In the genomic region with DNA sequence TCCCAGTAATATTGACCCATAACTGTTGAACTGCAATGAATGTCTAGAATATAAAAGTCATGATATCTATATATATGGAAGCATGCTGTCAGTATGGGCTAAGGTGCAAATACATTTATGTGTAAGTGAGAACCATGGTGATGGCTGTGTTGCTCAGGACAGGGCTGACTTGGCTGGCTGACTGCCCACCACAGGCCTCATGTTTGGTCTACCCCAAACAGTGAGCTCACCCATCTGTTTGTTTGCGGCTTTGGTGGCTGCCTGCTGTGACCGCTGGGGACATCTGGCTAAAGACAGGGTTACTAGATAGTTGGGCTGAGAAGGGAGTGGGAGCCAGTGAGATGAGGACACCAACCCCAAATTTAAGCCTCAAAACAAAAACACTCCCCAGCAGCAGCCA, we compare ENCODE assay signal across 8 cellular contexts. TPM values are rescaled to one million over a fixed set of nuclear protein-coding genes. Genes with fewer than 3 reads are reported as not detected.
DNase-seq lines count a peak whose midpoint lies in the region; ATAC-seq and TF ChIP-seq lines count a peak whose summit lies in the region.

No MANE protein-coding gene starts in this region.

- WGBS in smooth muscle cell (ENCODE audit: low lambda C conversion rate): 76% methylated on average over 2 of the region's 2 CpGs

- no peaks in the 10 kb centered on the region for H3K36me3 ChIP-seq in smooth muscle cell (ENCODE audit: low read depth)

- H3K79me2 ChIP-seq in smooth muscle cell (ENCODE audit: low read depth): peaks cover 27% of the 10 kb centered on the region

- no peaks in the 10 kb centered on the region for H3K27me3 ChIP-seq in smooth muscle cell (ENCODE audit: low read depth)

- peak; percentile 57 to 83 for DNase-seq in activated naive CD4-positive, alpha-beta T cell treated with anti-CD3 and anti-CD28 coated beads, Interleukin-2, amount 50 U/mL, for 72 hours (ENCODE audit: low spot score in 2 of 2)
- DNase-seq in smooth muscle cell (lab: John Stamatoyannopoulos, UW; ENCODE audit: unreplicated experiment) (no peak), omental fat pad (ENCODE audit: low spot score) (no peak), CD1c-positive myeloid dendritic cell (ENCODE audit: extremely low spot score) (no peak), NCI-H2171 (lab: John Stamatoyannopoulos, UW) (no peak)

- H3K36me3 Mint-ChIP-seq in activated naive CD4-positive, alpha-beta T cell treated with anti-CD3 and anti-CD28 coated beads, Interleukin-2, amount 50 U/mL, for 72 hours: peaks cover 38 to 69% of the 10 kb centered on the region in 2 donors

- H3F3A ChIP-seq in smooth muscle cell (ENCODE audit: low read depth): no peaks in the 10 kb centered on the region

- peaks cover 11% of the 10 kb centered on the region for H3K4me1 ChIP-seq in smooth muscle cell (ENCODE audit: low read depth)

- no peak overlapping the region for H3K4me2 ChIP-seq in smooth muscle cell

- TF ChIP-seq CTCF in smooth muscle cell (IDR thresholded peaks at IDR 0.05; ENCODE audit: borderline replicate concordance, insufficient read depth, poor library complexity, severe bottlenecking) (no peak), omental fat pad (IDR thresholded peaks at IDR 0.05) (no peak)

- H3K4me3 ChIP-seq in GM08714 (ENCODE audit: low read length): peak overlapping the region; percentile 36; the same call in 1 of the 2 replicates
- no peak overlapping the region for H3K4me3 ChIP-seq in smooth muscle cell

- peaks cover 8% of the 10 kb centered on the region for H4K20me1 ChIP-seq in smooth muscle cell (ENCODE audit: low read depth)

- H3K9ac ChIP-seq in smooth muscle cell (ENCODE audit: low read depth): no peak overlapping the region

- no peaks in the 10 kb centered on the region for H3K9me3 ChIP-seq in smooth muscle cell (replicated peaks; ENCODE audit: low read depth)

- peaks cover 0 to 6% of the 10 kb centered on the region in 2 donors for H3K9me3 Mint-ChIP-seq in activated naive CD4-positive, alpha-beta T cell treated with anti-CD3 and anti-CD28 coated beads, Interleukin-2, amount 50 U/mL, for 72 hours

- ATAC-seq in GM19463 (IDR thresholded peaks at IDR 0.05; ENCODE audit: unreplicated experiment): peak; percentile 60
- peak; percentile 54 for ATAC-seq in HG03442 (IDR thresholded peaks at IDR 0.05; ENCODE audit: unreplicated experiment)
- peak; percentile 27 to 47 for ATAC-seq in activated naive CD4-positive, alpha-beta T cell treated with anti-CD3 and anti-CD28 coated beads, Interleukin-2, amount 50 U/mL, for 72 hours
- ATAC-seq in omental fat pad (ENCODE audit: low FRiP score): no peak

- peak overlapping the region; percentile 98 to 100 for H3K27ac Mint-ChIP-seq in activated naive CD4-positive, alpha-beta T cell treated with anti-CD3 and anti-CD28 coated beads, Interleukin-2, amount 50 U/mL, for 72 hours

- H3K27ac ChIP-seq in smooth muscle cell (ENCODE audit: low read depth): peak overlapping the region; percentile 40

- H2AFZ ChIP-seq in smooth muscle cell (ENCODE audit: low read depth): no peak overlapping the region

RNA-seq across cellular contexts. Expression of a gene that starts 6.3 kb away (rescaled TPM):
- 100 to 1,000 TPM; 321 to 381 TPM for total RNA-seq in activated naive CD4-positive, alpha-beta T cell treated with anti-CD3 and anti-CD28 coated beads, Interleukin-2, amount 50 U/mL, for 72 hours
- 143 and 248 TPM in 2 replicates for total RNA-seq in smooth muscle cell
- 116 and 174 TPM in 2 replicates for polyA plus RNA-seq in smooth muscle cell
- 100 to 1,000 TPM in 3 of 4 donors, 10 to 100 TPM in 1; 92.7 to 627 (median 158) TPM for total RNA-seq in omental fat pad

Comparison
In these comparisons a context has a peak if more than half of its experiments do, and no peak if none do; other contexts are left out.
1. DNase-seq: peak in activated naive CD4-positive, alpha-beta T cell treated with anti-CD3 and anti-CD28 coated beads, Interleukin-2, amount 50 U/mL, for 72 hours (2 of 2); none in smooth muscle cell (single experiment), omental fat pad (single experiment), CD1c-positive myeloid dendritic cell (single experiment) and NCI-H2171 (single experiment).